ENCODE assay signal across 8 cellular contexts in the genomic region with DNA sequence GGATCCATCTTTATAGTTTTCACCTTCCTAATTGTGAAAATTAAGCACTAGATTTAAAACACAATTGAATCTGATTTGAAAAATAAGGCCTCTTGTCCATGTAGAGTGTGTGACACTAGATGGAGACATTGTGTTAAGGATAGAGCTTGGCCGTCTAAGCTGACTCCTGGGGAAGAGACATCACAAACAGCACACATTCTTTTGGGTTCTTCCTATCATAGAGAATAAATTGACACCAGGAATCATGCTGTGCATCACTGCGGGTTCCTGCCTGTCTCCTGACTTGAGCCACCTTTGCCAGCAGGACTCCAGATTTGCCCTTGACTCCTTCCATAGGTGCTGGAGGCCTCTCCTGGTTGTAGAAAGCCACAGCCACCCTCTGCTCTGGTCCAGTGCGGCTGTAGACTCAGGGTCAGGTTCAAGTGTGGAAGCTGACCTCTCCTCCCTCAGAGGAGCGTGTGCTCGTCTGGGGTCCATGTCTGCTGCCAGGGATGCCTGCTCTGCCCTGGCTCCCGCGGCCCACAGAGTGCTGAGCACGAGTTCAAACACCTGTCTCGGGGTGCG. TPM values are rescaled to one million over a fixed set of nuclear protein-coding genes. Genes with fewer than 3 reads are reported as not detected.
DNase-seq lines count a peak whose midpoint lies in the region; ATAC-seq and TF ChIP-seq lines count a peak whose summit lies in the region.

No MANE protein-coding gene starts in this region.

- H3K36me3 ChIP-seq in ACC112 (ENCODE audit: insufficient read depth, low read length): no peaks in the 10 kb centered on the region
- no peaks in the 10 kb centered on the region for H3K36me3 ChIP-seq in mesendoderm (ENCODE audit: control insufficient read depth, insufficient read depth, low read length)

- no peak overlapping the region for H2AK5ac ChIP-seq in mesendoderm (ENCODE audit: low read length)

- H2BK5ac ChIP-seq in mesendoderm (ENCODE audit: low read length): no peak overlapping the region

- H3K36me3 Mint-ChIP-seq in effector memory CD8-positive, alpha-beta T cell (ENCODE audit: insufficient read depth): no peaks in the 10 kb centered on the region

- H3K27ac ChIP-seq in ACC112 (ENCODE audit: low read depth, low read length): peak overlapping the region; percentile 2; the same call in 1 of the 2 replicates
- H3K27ac ChIP-seq in mesendoderm (ENCODE audit: low read depth, low read length): no peak overlapping the region

- H3K4ac ChIP-seq in mesendoderm (ENCODE audit: low read depth, low read length): no peak overlapping the region

- no peak overlapping the region for H4K8ac ChIP-seq in mesendoderm (ENCODE audit: low read depth, low read length)

- H2BK120ac ChIP-seq in mesendoderm (ENCODE audit: low read depth, low read length): no peak overlapping the region

- H3K4me3 Mint-ChIP-seq in effector memory CD8-positive, alpha-beta T cell: no peak overlapping the region

- H3K79me1 ChIP-seq in mesendoderm (ENCODE audit: low read length): no peaks in the 10 kb centered on the region

- H3K4me3 ChIP-seq in ACC112 (ENCODE audit: low read depth, low read length) (no peak overlapping the region), mesendoderm (ENCODE audit: low read length) (no peak overlapping the region)

- H3K9me3 Mint-ChIP-seq in effector memory CD8-positive, alpha-beta T cell: no peaks in the 10 kb centered on the region

- H3K9ac ChIP-seq in mesendoderm (ENCODE audit: low read length): no peak overlapping the region

- TF ChIP-seq CTCF in GM12801 (IDR thresholded peaks at IDR 0.05; ENCODE audit: extremely low read depth, insufficient read length): peak; percentile 20

- H3K27me3 ChIP-seq in ACC112 (ENCODE audit: insufficient read depth, low read length) (no peaks in the 10 kb centered on the region), mesendoderm (ENCODE audit: insufficient read depth, low read length, poor library complexity) (no peaks in the 10 kb centered on the region)

- H3K4me1 ChIP-seq in ACC112 (ENCODE audit: control insufficient read depth, insufficient read depth, low read length, unreplicated experiment) (peaks cover 43% of the 10 kb centered on the region), mesendoderm (ENCODE audit: control insufficient read depth, low read depth, low read length) (peaks cover 1% of the 10 kb centered on the region)

- ATAC-seq in HG02759 (IDR thresholded peaks at IDR 0.05; ENCODE audit: unreplicated experiment) (peak; percentile 84), HG02571 (IDR thresholded peaks at IDR 0.05; ENCODE audit: unreplicated experiment) (no peak)
- peak; percentile 87 for ATAC-seq in effector memory CD8-positive, alpha-beta T cell (replicated peaks)

- H3K18ac ChIP-seq in mesendoderm (ENCODE audit: low read length): no peak overlapping the region

- no peak overlapping the region for H3K4me2 ChIP-seq in mesendoderm (ENCODE audit: low read length)

- no peak overlapping the region for H3K27ac Mint-ChIP-seq in effector memory CD8-positive, alpha-beta T cell

- peak; percentile 52 to 87 (median 78) for DNase-seq in NCI-H1417 (lab: John Stamatoyannopoulos, UW)
- peak; percentile 90 for DNase-seq in SK-MEL-5 (ENCODE audit: low read depth, low spot score)
- DNase-seq in effector memory CD8-positive, alpha-beta T cell: peak in 2 of 3 experiments; percentile 23 to 27
- DNase-seq in mesendoderm: peak; percentile 89

- no CpG with 5 or more reads among the region's 10 CpGs for WGBS in mesendoderm (ENCODE audit: extremely low coverage, insufficient coverage, low lambda C conversion rate)

- H3K27me3 Mint-ChIP-seq in effector memory CD8-positive, alpha-beta T cell: no peaks in the 10 kb centered on the region

- H2AFZ ChIP-seq in ACC112 (ENCODE audit: low read length, unreplicated experiment): no peak overlapping the region

- in situ Hi-C loops in SK-MEL-5 (cut with HindIII; ENCODE audit: low pct_unique_long_range_greater_than_20kb, low sequenced_read_pairs): no loop called here

- no peak overlapping the region for H3K56ac ChIP-seq in mesendoderm (ENCODE audit: low read length)

- H4K5ac ChIP-seq in mesendoderm (ENCODE audit: low read length): no peak overlapping the region

- no peak overlapping the region for H3K23ac ChIP-seq in mesendoderm (ENCODE audit: low read length)

- H3K79me2 ChIP-seq in ACC112 (ENCODE audit: control insufficient read depth, insufficient read depth, low read length, unreplicated experiment) (no peaks in the 10 kb centered on the region), mesendoderm (ENCODE audit: control insufficient read depth, insufficient read depth, low read length) (no peaks in the 10 kb centered on the region)

- no peak overlapping the region for H2BK15ac ChIP-seq in mesendoderm (replicated peaks; ENCODE audit: low read depth)

- peaks cover 3 to 5% of the 10 kb centered on the region in 2 donors for H3K4me1 Mint-ChIP-seq in effector memory CD8-positive, alpha-beta T cell (ENCODE audit: low read depth in 2 of 2)

RNA-seq across cellular contexts. Expression of a gene that starts 11.2 kb away (rescaled TPM):
- 0.83 and 1.2 TPM in 2 replicates for total RNA-seq in SK-MEL-5 (2014; rRNA removed; shearing (Covaris generic))
- polyA plus RNA-seq in SK-MEL-5 (2015; cell fraction: cytosol; rRNA removed): 0.86 TPM in 1 of 2 replicates, not detected in the other
- not detected in 2 replicates for polyA plus RNA-seq in SK-MEL-5 (2015; cell fraction: nucleus; rRNA removed)
- polyA plus RNA-seq in mesendoderm (2013, experiment 1 of 2): 0.25 TPM
- polyA plus RNA-seq in mesendoderm (2013, experiment 2 of 2): 0.10 TPM

Comparison
In these comparisons a context has a peak if more than half of its experiments do, and no peak if none do; other contexts are left out.
1. DNase-seq: peak in every context shown above with its lines; median percentile 90 in SK-MEL-5; 89 in mesendoderm; 78 in NCI-H1417; 25 in effector memory CD8-positive, alpha-beta T cell.